16 cellular contexts compared by ENCODE assay signal in the genomic region with DNA sequence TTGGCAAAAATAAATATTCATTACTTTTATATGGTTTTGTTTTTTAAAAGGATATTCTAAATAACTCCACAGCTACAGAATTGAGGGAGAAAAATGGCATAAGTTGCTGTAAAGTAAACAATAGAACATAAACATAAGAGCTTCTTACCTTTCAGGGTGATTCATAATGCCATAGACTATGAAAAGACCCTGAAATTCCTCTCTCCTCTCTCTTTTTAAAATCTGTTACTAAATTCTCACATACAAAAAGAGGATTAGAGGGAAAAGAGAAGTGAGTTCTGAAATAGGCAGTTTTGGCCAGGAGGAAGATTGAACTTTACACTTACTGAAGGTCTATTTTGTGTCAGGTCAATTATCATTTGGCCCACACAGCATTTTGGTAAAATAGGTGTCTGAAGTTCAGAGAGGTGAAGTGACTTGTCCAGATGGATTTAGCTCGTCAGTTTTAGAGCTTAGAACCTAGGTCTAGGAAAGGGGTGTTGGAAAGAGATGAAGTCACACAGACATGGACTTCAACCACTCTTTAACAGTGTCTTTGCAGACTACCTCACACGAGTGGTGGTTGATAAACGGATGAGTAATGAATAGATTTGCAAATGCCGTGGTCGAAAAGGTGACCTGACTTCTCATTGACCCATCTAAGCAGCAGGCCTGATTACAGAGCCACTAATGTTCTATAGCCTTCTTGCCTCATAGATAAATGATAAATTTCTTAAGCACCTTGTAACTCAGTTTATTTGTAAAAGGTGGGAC.
A peak's percentile ranks its signal among the peaks of the same experiment; 100 is the strongest.
DNase-seq lines count a peak whose midpoint lies in the region; ATAC-seq, FAIRE-seq and TF ChIP-seq lines count a peak whose summit lies in the region.
"Had no signal": no experiment of that assay in that cellular context is flagged by ENCODE, and none has a peak within 500 bp of the region (broad histone marks: within the 10 kb centered on the region; RNA-seq: fewer than 3 reads in every experiment).

No MANE protein-coding gene starts in this region.

- H3K9me3 ChIP-seq in astrocyte (ENCODE audit: insufficient read depth, low read depth, low read length): no peaks in the 10 kb centered on the region
- H3K9me3 ChIP-seq: Peyer's patch, testis had no signal

- no peaks in the 10 kb centered on the region for H3K27me3 Mint-ChIP-seq in astrocyte (ENCODE audit: low read depth, unreplicated experiment)
- H3K27me3 Mint-ChIP-seq in effector memory CD8-positive, alpha-beta T cell: no peaks in the 10 kb centered on the region

- H3K4me3 Mint-ChIP-seq in astrocyte (ENCODE audit: unreplicated experiment): no peak overlapping the region
- H3K4me3 Mint-ChIP-seq in effector memory CD8-positive, alpha-beta T cell: no peak overlapping the region
- H3K4me3 Mint-ChIP-seq: activated T-helper 1 cell treated with anti-CD3 and anti-CD28 coated beads, Interleukin-12 subunit alpha, Interleukin-12 subunit beta, Interleukin-2, Interleukin-4 antibody, amounts not matched to agents 30 ng/mL and 10 ng/mL and 1 ng/mL, durations not matched to agents 14 hours and 24 hours and 36 hours had no signal

- no peak overlapping the region for H2AFZ ChIP-seq in astrocyte (ENCODE audit: low read depth, low read length)
- H2AFZ ChIP-seq: parathyroid adenoma had no signal

- no peaks in the 10 kb centered on the region for H3K79me2 ChIP-seq in astrocyte (ENCODE audit: insufficient read depth, low read length)

- no peaks in the 10 kb centered on the region for H4K20me1 ChIP-seq in astrocyte (ENCODE audit: insufficient read depth, low read length)

- no peak for TF ChIP-seq CTCF in astrocyte (IDR thresholded peaks at IDR 0.05; ENCODE audit: insufficient read depth, low read depth, low read length)

- H3K9ac ChIP-seq in astrocyte (ENCODE audit: low read length): no peak overlapping the region
- H3K9ac ChIP-seq: parathyroid adenoma had no signal

- no peaks in the 10 kb centered on the region for H3K4me1 Mint-ChIP-seq in astrocyte (ENCODE audit: low read depth, unreplicated experiment)
- no peaks in the 10 kb centered on the region for H3K4me1 Mint-ChIP-seq in effector memory CD8-positive, alpha-beta T cell (ENCODE audit: low read depth in 2 of 2)

- FAIRE-seq in astrocyte (lab: Jason Lieb, UNC): no peak

- no peaks in the 10 kb centered on the region for H3K36me3 Mint-ChIP-seq in astrocyte (ENCODE audit: low read depth, unreplicated experiment)
- no peaks in the 10 kb centered on the region for H3K36me3 Mint-ChIP-seq in effector memory CD8-positive, alpha-beta T cell (ENCODE audit: insufficient read depth)

- H3K4me1 ChIP-seq in astrocyte (ENCODE audit: insufficient read depth, low read length): no peaks in the 10 kb centered on the region
- H3K4me1 ChIP-seq: Peyer's patch, testis had no signal

- H3K9me3 Mint-ChIP-seq in astrocyte (ENCODE audit: unreplicated experiment): no peaks in the 10 kb centered on the region
- H3K9me3 Mint-ChIP-seq in effector memory CD8-positive, alpha-beta T cell: no peaks in the 10 kb centered on the region
- H3K9me3 Mint-ChIP-seq: activated T-helper 1 cell treated with anti-CD3 and anti-CD28 coated beads, Interleukin-12 subunit alpha, Interleukin-12 subunit beta, Interleukin-2, Interleukin-4 antibody, amounts not matched to agents 30 ng/mL and 10 ng/mL and 1 ng/mL, durations not matched to agents 14 hours and 24 hours and 36 hours had no signal

- H3K27ac ChIP-seq in astrocyte (ENCODE audit: low read depth, low read length): no peak overlapping the region
- H3K27ac ChIP-seq: C4-2B, parathyroid adenoma, Peyer's patch, testis, VCaP had no signal

- no peaks in the 10 kb centered on the region for H3K36me3 ChIP-seq in astrocyte (ENCODE audit: insufficient read depth, low read length)
- H3K36me3 ChIP-seq: Peyer's patch had no signal

- H3K27ac Mint-ChIP-seq in astrocyte (ENCODE audit: unreplicated experiment): no peak overlapping the region
- no peak overlapping the region for H3K27ac Mint-ChIP-seq in effector memory CD8-positive, alpha-beta T cell
- H3K27ac Mint-ChIP-seq: activated T-helper 1 cell treated with anti-CD3 and anti-CD28 coated beads, Interleukin-12 subunit alpha, Interleukin-12 subunit beta, Interleukin-2, Interleukin-4 antibody, amounts not matched to agents 30 ng/mL and 10 ng/mL and 1 ng/mL, durations not matched to agents 14 hours and 24 hours and 36 hours had no signal

- ATAC-seq in GM18861 (IDR thresholded peaks at IDR 0.05; ENCODE audit: unreplicated experiment) (peak; percentile 90), GM21529 (IDR thresholded peaks at IDR 0.05; ENCODE audit: unreplicated experiment) (peak; percentile 57), HG03066 (IDR thresholded peaks at IDR 0.05; ENCODE audit: low read depth, unreplicated experiment) (peak; percentile 88)
- ATAC-seq in effector memory CD8-positive, alpha-beta T cell (replicated peaks): no peak
- ATAC-seq: left ventricle myocardium superior had no signal

- DNase-seq in astrocyte (ENCODE audit: low read depth) (peak; percentile 40), RPMI8226 (no peak), COLO668 (lab: John Stamatoyannopoulos, UW; ENCODE audit: unreplicated experiment) (no peak), middle frontal gyrus (ENCODE audit: extremely low spot score, low spot score) (no peak)
- no peak for DNase-seq in effector memory CD8-positive, alpha-beta T cell
- DNase-seq: left ventricle myocardium superior, NCI-H1694, testis had no signal

- no peak overlapping the region for H3K4me3 ChIP-seq in astrocyte (ENCODE audit: insufficient read depth, low read depth, low read length)
- H3K4me3 ChIP-seq: Peyer's patch, testis had no signal

- no peak overlapping the region for H3K4me2 ChIP-seq in astrocyte (ENCODE audit: low read length)

- no peaks in the 10 kb centered on the region for H3K27me3 ChIP-seq in astrocyte (ENCODE audit: insufficient read depth, low read length)
- H3K27me3 ChIP-seq: Peyer's patch, testis had no signal
